ENCODE assay signal across 8 cellular contexts in genomic region chr1:26170472-26170821, GRCh38. TPM values are rescaled to one million over a fixed set of nuclear protein-coding genes. Genes with fewer than 3 reads are reported as not detected.
DNase-seq lines count a peak whose midpoint lies in the region; ATAC-seq and TF ChIP-seq lines count a peak whose summit lies in the region.

No MANE protein-coding gene starts in this region.

- H3K27me3 ChIP-seq in left ventricle myocardium inferior (ENCODE audit: low read depth) = no peaks in the 10 kb centered on the region
- H3K27me3 ChIP-seq in mononuclear cell (ENCODE audit: insufficient read depth, low read length) = no peaks in the 10 kb centered on the region
- no peaks in the 10 kb centered on the region for H3K27me3 ChIP-seq in aorta (ENCODE audit: control insufficient read depth in 1 of 2, insufficient read depth in 2 of 2, low read length in 1 of 2)

- DNase-seq in left ventricle myocardium inferior = no peak
- no peak for DNase-seq in Right ventricle myocardium superior
- DNase-seq in central memory CD8-positive, alpha-beta T cell (ENCODE audit: low spot score in 2 of 2) = no peak
- no peak for DNase-seq in aorta
- DNase-seq in iPS-NIHi7 (ENCODE audit: extremely low spot score) = no peak
- no peak for DNase-seq in mucosa of gallbladder (ENCODE audit: low spot score)

- H3K4me3 ChIP-seq in left ventricle myocardium inferior (peak overlapping the region; percentile 94), mononuclear cell (ENCODE audit: low read length) (peak overlapping the region; percentile 69), aorta (ENCODE audit: low read length in 2 of 2) (peak overlapping the region; percentile 44 to 52)

- peak overlapping the region; percentile 83 for H3K27ac ChIP-seq in left ventricle myocardium inferior (replicated peaks)
- H3K27ac ChIP-seq in aorta (ENCODE audit: low read depth in 1 of 2, low read length in 2 of 2) = no peak overlapping the region

- intact Hi-C loops in left ventricle myocardium inferior (cut with micrococcal nuclease) = no loop called here
- intact Hi-C loops in Right ventricle myocardium superior (cut with DNase I) = no loop called here
- intact Hi-C loops in aorta (cut with DNase I) = loop anchor here in 1 of 2 donors (2.0 kb wide), 1 partner anchor 60 kb away; no protein-coding TSS in a partner anchor

- H3K36me3 ChIP-seq in left ventricle myocardium inferior (no peaks in the 10 kb centered on the region), aorta (ENCODE audit: control insufficient read depth in 1 of 2, insufficient read depth in 2 of 2, low read length in 1 of 2) (no peaks in the 10 kb centered on the region)

- no peak for ATAC-seq in Right ventricle myocardium superior (ENCODE audit: poor library complexity)
- no peak for ATAC-seq in central memory CD8-positive, alpha-beta T cell (replicated peaks; ENCODE audit: extremely low read depth, poor library complexity, severe bottlenecking)
- ATAC-seq in aorta (ENCODE audit: low FRiP score) = no peak
- ATAC-seq in HG03571 (IDR thresholded peaks at IDR 0.05; ENCODE audit: unreplicated experiment) = no peak

- H3K4me1 ChIP-seq in left ventricle myocardium inferior (peaks cover 33% of the 10 kb centered on the region), mononuclear cell (ENCODE audit: insufficient read depth, low read length) (peaks cover 16% of the 10 kb centered on the region), aorta (ENCODE audit: control insufficient read depth in 1 of 2, insufficient read depth in 2 of 2, low read length in 2 of 2) (no peaks in the 10 kb centered on the region)

- no peaks in the 10 kb centered on the region for H3K9me3 ChIP-seq in left ventricle myocardium inferior (replicated peaks)
- H3K9me3 ChIP-seq in mononuclear cell (ENCODE audit: low read depth, low read length) = no peaks in the 10 kb centered on the region
- H3K9me3 ChIP-seq in aorta (ENCODE audit: control insufficient read depth, low read length) = no peaks in the 10 kb centered on the region

- H3K36me3 Mint-ChIP-seq in central memory CD8-positive, alpha-beta T cell (ENCODE audit: insufficient read depth) = peaks cover 7% of the 10 kb centered on the region

- peaks cover 26% of the 10 kb centered on the region for H3K4me1 Mint-ChIP-seq in central memory CD8-positive, alpha-beta T cell

- H3K27ac Mint-ChIP-seq in central memory CD8-positive, alpha-beta T cell (ENCODE audit: low read depth) = peak overlapping the region; percentile 38

- WGBS in aorta, 2 donors = 70 to 73% methylated on average over 9 of the region's 9 CpGs

- peak overlapping the region; percentile 87 for H3K4me3 Mint-ChIP-seq in central memory CD8-positive, alpha-beta T cell

- no peaks in the 10 kb centered on the region for H3K9me3 Mint-ChIP-seq in central memory CD8-positive, alpha-beta T cell

- H3K27me3 Mint-ChIP-seq in central memory CD8-positive, alpha-beta T cell = no peaks in the 10 kb centered on the region

- TF ChIP-seq CTCF in left ventricle myocardium inferior (IDR thresholded peaks at IDR 0.05; ENCODE audit: borderline replicate concordance) = no peak

RNA-seq across cellular contexts. Expression of gene ZNF593, which starts 0.7 kb away (rescaled TPM):
- total RNA-seq in left ventricle myocardium inferior = 13.7 TPM
- 14.1 TPM for total RNA-seq in Right ventricle myocardium superior
- total RNA-seq in mononuclear cell = 5.4 TPM
- total RNA-seq in aorta = 10 to 100 TPM; 13.4 to 18.3 TPM
- polyA plus RNA-seq in aorta = 10 to 100 TPM; 29.4 to 48.6 TPM
- total RNA-seq in mucosa of gallbladder = 28.1 TPM

RNA-seq across cellular contexts. Expression of gene ZNF593OS, which starts 1.2 kb away (rescaled TPM):
- total RNA-seq in left ventricle myocardium inferior (not detected), Right ventricle myocardium superior (not detected), mononuclear cell (not detected), aorta (not detected), mucosa of gallbladder (0.29 TPM)
- polyA plus RNA-seq in aorta = under 1 TPM in 1 of 2 donors, not detected in 1; 0.20 TPM

RNA-seq across cellular contexts. Expression of gene C1orf232, which starts 1.7 kb away (rescaled TPM):
- total RNA-seq in left ventricle myocardium inferior = not detected
- not detected for total RNA-seq in Right ventricle myocardium superior
- not detected for total RNA-seq in mononuclear cell
- total RNA-seq in aorta = not detected
- not detected for polyA plus RNA-seq in aorta
- not detected for total RNA-seq in mucosa of gallbladder

RNA-seq across cellular contexts. Expression of gene CNKSR1, which starts 6.8 kb away (rescaled TPM):
- total RNA-seq in left ventricle myocardium inferior (1.8 TPM), Right ventricle myocardium superior (1.4 TPM), mononuclear cell (0.42 TPM), aorta (1 to 10 TPM; 1.5 to 1.7 TPM), mucosa of gallbladder (36.0 TPM)
- 1 to 10 TPM; 2.3 to 4.9 TPM for polyA plus RNA-seq in aorta

RNA-seq across cellular contexts. Expression of gene FAM110D, which starts 11.6 kb away (rescaled TPM):
- total RNA-seq in left ventricle myocardium inferior (3.1 TPM), Right ventricle myocardium superior (4.0 TPM), mononuclear cell (not detected), aorta (10 to 100 TPM in 1 of 2 donors, 1 to 10 TPM in 1; 5.0 to 15.7 TPM), mucosa of gallbladder (2.8 TPM)
- 1 to 10 TPM in 1 of 2 donors, under 1 TPM in 1; 0.25 to 1.4 TPM for polyA plus RNA-seq in aorta
